ENCODE assay signal across 8 cellular contexts in genomic region chr20:19758888-19759331, GRCh38.
A peak's percentile ranks its signal among the peaks of the same experiment; 100 is the strongest.
DNase-seq lines count a peak whose midpoint lies in the region; ATAC-seq, FAIRE-seq and TF ChIP-seq lines count a peak whose summit lies in the region.

No MANE protein-coding gene starts in this region.

- peak; percentile 56 for DNase-seq in HEK293T (ENCODE audit: extremely low spot score)
- DNase-seq in amygdala (lab: John Stamatoyannopoulos, UW): peak in 36 of 56 donors; percentile 17 to 59 (median 46)
- peak; percentile 52 for DNase-seq in hepatic stellate cell (ENCODE audit: low spot score)
- DNase-seq in putamen (ENCODE audit: low spot score): peak; percentile 53
- DNase-seq in NCI-H526 treated with DMSO at 0.1 percent for 48 hours (lab: John Stamatoyannopoulos, UW): no peak
- DNase-seq in H54 (ENCODE audit: insufficient read length, low spot score): no peak

- CTCF ChIA-PET in HEK293T (lab: Yijun Ruan, JAX): no interaction called here

- FAIRE-seq in H54 (lab: Jason Lieb, UNC): no peak

- POLR2A ChIA-PET in HEK293T (lab: Yijun Ruan, JAX): interaction anchor here (1.1 kb wide), 1 partner anchor 18 kb away, joined by 3 read pairs; no protein-coding TSS in a partner anchor

- ATAC-seq in GM18505 (IDR thresholded peaks at IDR 0.05; ENCODE audit: unreplicated experiment) (no peak), HG02678 (IDR thresholded peaks at IDR 0.05; ENCODE audit: unreplicated experiment) (no peak)

- TF ChIP-seq POLR2A in GM18505 (IDR thresholded peaks at IDR 0.05; ENCODE audit: borderline replicate concordance, extremely low read depth, insufficient read depth, insufficient read length) (no peak), H54 (IDR thresholded peaks at IDR 0.05; ENCODE audit: low read depth, low read length) (no peak)

TF ChIP-seq in HEK293T, 16 proteins besides CTCF, POLR2A, EP300 and RAD21:
- TF ChIP-seq FOXA1 (IDR thresholded peaks at IDR 0.05) (no peak), PKNOX1 (IDR thresholded peaks at IDR 0.05) (peak; percentile 97), ELF4 (IDR thresholded peaks at IDR 0.05) (no peak)

Comparison
In these comparisons a context has a peak if more than half of its experiments do, and no peak if none do; other contexts are left out.
1. DNase-seq: peak in HEK293T (single experiment), amygdala (36 of 56), hepatic stellate cell (single experiment) and putamen (single experiment); none in NCI-H526 treated with DMSO at 0.1 percent for 48 hours (single experiment) and H54 (single experiment).